26 cellular contexts compared by ENCODE assay signal in the genomic region with DNA sequence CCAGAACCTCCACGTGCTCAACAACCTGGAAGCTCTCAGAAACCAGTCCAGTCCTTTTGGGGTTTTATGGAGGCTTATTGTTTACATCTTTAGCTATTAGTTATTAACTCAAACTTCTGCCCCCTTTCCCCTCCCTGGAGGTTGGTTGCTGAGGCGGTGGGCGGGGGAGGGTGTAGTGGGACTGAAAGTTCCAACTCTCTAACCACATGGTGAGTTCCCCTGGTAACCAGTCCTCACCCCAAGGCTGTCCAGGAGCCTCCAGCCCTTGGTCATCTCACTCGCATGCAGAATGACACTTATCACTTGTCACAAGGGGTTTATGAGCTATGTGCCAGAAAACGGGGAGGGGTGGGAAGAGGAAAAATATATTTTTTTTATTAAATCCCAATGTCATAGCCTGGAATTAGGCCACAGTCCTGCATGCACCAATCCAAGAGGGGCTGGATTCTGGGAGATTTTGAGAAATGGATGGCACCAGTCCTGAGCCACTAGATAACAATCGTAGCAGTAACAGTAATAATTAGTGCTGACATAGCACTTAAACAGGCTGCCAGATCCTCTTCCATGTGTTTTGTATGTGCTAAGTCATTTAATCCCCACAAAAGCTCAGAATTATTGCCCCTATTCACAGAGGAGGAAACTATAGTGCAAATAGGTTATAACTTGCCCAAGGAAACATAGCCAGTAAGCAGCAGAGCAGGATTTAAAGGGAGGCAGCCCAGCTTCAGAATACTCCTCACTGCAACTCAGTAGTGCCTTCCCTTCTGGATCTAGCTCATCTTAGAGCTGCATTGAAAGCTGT.
"Had no signal": no experiment of that assay in that cellular context is flagged by ENCODE, and none has a peak within 500 bp of the region (broad histone marks: within the 10 kb centered on the region; RNA-seq: fewer than 3 reads in every experiment).

No MANE protein-coding gene starts in this region.

- H3K4me2 ChIP-seq: hepatocyte had no signal

- H3K27ac Mint-ChIP-seq: activated CD4-positive, alpha-beta T cell treated with anti-CD3 and anti-CD28 coated beads, Interleukin-2, amount 10 ng/mL, durations not matched to agents 7 days and 5 days; activated CD8-positive, alpha-beta T cell treated with anti-CD3 and anti-CD28 coated beads, Interleukin-2, amount 10 ng/mL, durations not matched to agents 7 days and 5 days; activated naive CD8-positive, alpha-beta T cell treated with anti-CD3 and anti-CD28 coated beads, Interleukin-2, amount 50 U/mL, for 24 hours; activated T-helper 1 cell treated with anti-CD3 and anti-CD28 coated beads, Interleukin-12 subunit alpha, Interleukin-12 subunit beta, Interleukin-2, Interleukin-4 antibody, amounts not matched to agents 30 ng/mL and 10 ng/mL and 1 ng/mL, durations not matched to agents 14 hours and 24 hours and 36 hours; immature natural killer cell; mesothelial cell of epicardium; natural killer cell had no signal

- H3K4me3 Mint-ChIP-seq: activated CD4-positive, alpha-beta T cell treated with anti-CD3 and anti-CD28 coated beads, Interleukin-2, amount 10 ng/mL, durations not matched to agents 7 days and 5 days; activated CD8-positive, alpha-beta T cell treated with anti-CD3 and anti-CD28 coated beads, Interleukin-2, amount 10 ng/mL, durations not matched to agents 7 days and 5 days; activated naive CD8-positive, alpha-beta T cell treated with anti-CD3 and anti-CD28 coated beads, Interleukin-2, amount 50 U/mL, for 24 hours; activated T-helper 1 cell treated with anti-CD3 and anti-CD28 coated beads, Interleukin-12 subunit alpha, Interleukin-12 subunit beta, Interleukin-2, Interleukin-4 antibody, amounts not matched to agents 30 ng/mL and 10 ng/mL and 1 ng/mL, durations not matched to agents 14 hours and 24 hours and 36 hours; immature natural killer cell; mesothelial cell of epicardium; natural killer cell had no signal

- H3K4me1 Mint-ChIP-seq: activated CD4-positive, alpha-beta T cell treated with anti-CD3 and anti-CD28 coated beads, Interleukin-2, amount 10 ng/mL, durations not matched to agents 7 days and 5 days; activated naive CD8-positive, alpha-beta T cell treated with anti-CD3 and anti-CD28 coated beads, Interleukin-2, amount 50 U/mL, for 24 hours; immature natural killer cell; mesothelial cell of epicardium; natural killer cell had no signal

- FAIRE-seq: endometrium, TTC549 had no signal

- H3K4me3 ChIP-seq: body of pancreas, cardiac muscle cell, hepatocyte, left lung, ovary, prostate gland, upper lobe of left lung had no signal

- ATAC-seq: activated CD8-positive, alpha-beta T cell treated with anti-CD3 and anti-CD28 coated beads, Interleukin-2, amount 10 ng/mL, durations not matched to agents 7 days and 5 days; activated naive CD8-positive, alpha-beta T cell treated with anti-CD3 and anti-CD28 coated beads, Interleukin-2, amount 50 U/mL, for 24 hours; body of pancreas; foreskin keratinocyte; left lung; natural killer cell; stimulated activated naive CD8-positive, alpha-beta T cell treated with anti-CD3 and anti-CD28 coated beads, Interleukin-15, Interleukin-2, amounts not matched to agents 100 U/mL and 50 U/mL, for 24 hours had no signal

- H3K36me3 Mint-ChIP-seq: immature natural killer cell, mesothelial cell of epicardium, natural killer cell had no signal

- DNase-seq: activated CD4-positive, alpha-beta T cell treated with anti-CD3 and anti-CD28 coated beads, Interleukin-2, amount 10 ng/mL, durations not matched to agents 7 days and 5 days; activated CD4-positive, CD25-positive, alpha-beta regulatory T cell treated with anti-CD3 and anti-CD28 coated beads, Interleukin-2, amount 50 U/mL, for 72 hours; activated CD8-positive, alpha-beta T cell treated with anti-CD3 and anti-CD28 coated beads, Interleukin-2, amount 10 ng/mL, durations not matched to agents 7 days and 5 days; activated gamma-delta T cell; activated naive CD4-positive, alpha-beta T cell treated with anti-CD3 and anti-CD28 coated beads, Interleukin-2, amount 50 U/mL, for 16 hours; activated naive CD8-positive, alpha-beta T cell treated with anti-CD3 and anti-CD28 coated beads, Interleukin-2, amount 50 U/mL, for 24 hours; anterior cingulate cortex; body of pancreas; cortex of kidney; immature natural killer cell; left lung; natural killer cell; ovary; stimulated activated CD4-positive, alpha-beta T cell treated with anti-CD3 and anti-CD28 coated beads, Interleukin-12 subunit alpha, Interleukin-12 subunit beta, amount 100 ng/mL, for 4 hours; stimulated activated CD4-positive, alpha-beta T cell treated with anti-CD3 and anti-CD28 coated beads, Interleukin-4, amount 100 ng/mL, for 4 hours; stimulated activated naive CD8-positive, alpha-beta T cell treated with anti-CD3 and anti-CD28 coated beads, Interleukin-15, Interleukin-2, amounts not matched to agents 100 U/mL and 50 U/mL, for 24 hours; upper lobe of left lung; WERI-Rb-1 had no signal

- H3K9me3 Mint-ChIP-seq: activated naive CD8-positive, alpha-beta T cell treated with anti-CD3 and anti-CD28 coated beads, Interleukin-2, amount 50 U/mL, for 24 hours; activated T-helper 1 cell treated with anti-CD3 and anti-CD28 coated beads, Interleukin-12 subunit alpha, Interleukin-12 subunit beta, Interleukin-2, Interleukin-4 antibody, amounts not matched to agents 30 ng/mL and 10 ng/mL and 1 ng/mL, durations not matched to agents 14 hours and 24 hours and 36 hours; immature natural killer cell; mesothelial cell of epicardium; natural killer cell had no signal

- H3K9me3 ChIP-seq: body of pancreas, left lung, ovary, prostate gland, upper lobe of left lung had no signal

- H3K27ac ChIP-seq: body of pancreas, cardiac muscle cell, foreskin keratinocyte, hepatocyte, left lung, ovary, prostate gland, upper lobe of left lung, WERI-Rb-1 had no signal

- H3K27me3 ChIP-seq: body of pancreas, cardiac muscle cell, left lung, ovary, upper lobe of left lung had no signal

- H3K4me1 ChIP-seq: body of pancreas, foreskin keratinocyte, left lung, prostate gland, upper lobe of left lung had no signal
